8 cellular contexts compared by ENCODE assay signal in the genomic region with DNA sequence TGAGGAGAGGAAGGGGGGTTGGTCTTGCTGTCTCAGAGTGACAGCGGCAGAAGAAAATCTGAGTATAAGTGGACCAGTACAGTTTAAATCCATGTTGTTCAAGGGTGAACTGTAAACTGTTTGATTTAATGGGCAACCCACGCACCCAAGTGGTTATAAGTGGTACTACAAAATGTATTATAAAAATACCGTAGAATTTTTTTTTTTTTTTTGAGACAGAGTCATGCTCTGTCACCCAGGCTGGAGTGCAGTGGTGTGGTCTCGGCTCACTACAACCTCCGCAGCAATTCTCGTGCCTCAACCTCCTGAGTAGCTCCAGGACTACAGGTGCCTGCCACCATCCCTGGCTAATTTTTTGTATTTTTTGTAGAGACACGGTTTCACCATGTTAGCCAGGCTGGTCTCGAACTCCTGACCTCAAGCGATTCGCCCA. TPM values are rescaled to one million over a fixed set of nuclear protein-coding genes. Genes with fewer than 3 reads are reported as not detected.
DNase-seq lines count a peak whose midpoint lies in the region; ATAC-seq and TF ChIP-seq lines count a peak whose summit lies in the region.

No MANE protein-coding gene starts in this region.

- peak overlapping the region; percentile 87 for H3K4me2 ChIP-seq in HCT116 (ENCODE audit: low read length)

- peaks cover 13% of the 10 kb centered on the region for H3K79me2 ChIP-seq in HCT116 (ENCODE audit: insufficient read depth, low read length)

- H3K36me3 Mint-ChIP-seq in CD4-positive, CD25-positive, alpha-beta regulatory T cell: peaks cover 16% of the 10 kb centered on the region

- H3K9ac ChIP-seq in HCT116 (ENCODE audit: low read length): peak overlapping the region; percentile 85; the same call in 1 of the 2 replicates

- no TSS peak for BruUV-seq in HCT116 (replicated peaks; lab: Mats Ljungman, UMichigan)

- no peak overlapping the region for H2AFZ ChIP-seq in HCT116 (ENCODE audit: low read depth, low read length, poor library complexity, severe bottlenecking)

- H3K4me1 Mint-ChIP-seq in CD4-positive, CD25-positive, alpha-beta regulatory T cell: peaks cover 16 to 41% (median 34%) of the 10 kb centered on the region in 4 donors

- peak; percentile 69 for TF ChIP-seq RAD21 in HCT116 (IDR thresholded peaks at IDR 0.05; ENCODE audit: low read depth)

- POLR2A ChIA-PET in HCT116 (lab: Charles Lee): no interaction called here

- H3K27me3 Mint-ChIP-seq in CD4-positive, CD25-positive, alpha-beta regulatory T cell: no peaks in the 10 kb centered on the region

- peaks cover 0 to 2% (median 0%) of the 10 kb centered on the region in 7 donors for H3K9me3 Mint-ChIP-seq in CD4-positive, CD25-positive, alpha-beta regulatory T cell

- RAD21 ChIA-PET in HCT116 (lab: Charles Lee; ENCODE audit: low non-redundant PET in 1 of 2, low total read pairs in 2 of 2, uncharacterized antibody in 2 of 2, unreplicated experiment in 2 of 2): interaction anchor here in 1 of 2 experiments (1.1 kb wide), 1 partner anchor 698 kb away, joined by 3 read pairs; no protein-coding TSS in a partner anchor

- CTCF ChIA-PET in HCT116 (lab: Charles Lee): interaction anchor here (1.6 kb wide), 1 partner anchor 103 kb away, joined by 3 read pairs; no protein-coding TSS in a partner anchor

- H3K4me3 Mint-ChIP-seq in CD4-positive, CD25-positive, alpha-beta regulatory T cell: peak overlapping the region; percentile 29 to 92 (median 56)

- intact Hi-C loops in HCT116 (cut with micrococcal nuclease): loop anchor here (1.0 to 5.0 kb wide), 6 partner anchors 102 to 695 kb away; partner anchors contain the start of genes TMEM87B and ZC3H8

- TF ChIP-seq POLR2A in HCT116 (IDR thresholded peaks at IDR 0.05; ENCODE audit: borderline replicate concordance, extremely low read depth, insufficient read depth, insufficient read length): no peak

- peak; percentile 41 to 63 (median 56) for TF ChIP-seq CTCF in HCT116 (IDR thresholded peaks at IDR 0.05 in 2 of 3, conservative IDR thresholded peaks at IDR 0.05 in 1 of 3; ENCODE audit: borderline replicate concordance in 1 of 3, insufficient read depth in 1 of 3, low read depth in 2 of 3, low read length in 2 of 3)

- H3K9me3 ChIP-seq in CD4-positive, CD25-positive, alpha-beta regulatory T cell (ENCODE audit: control insufficient read depth in 2 of 2, low read length in 2 of 2): no peaks in the 10 kb centered on the region
- no peaks in the 10 kb centered on the region for H3K9me3 ChIP-seq in HCT116 (ENCODE audit: control insufficient read depth in 1 of 2, insufficient read depth in 1 of 2, low read depth in 1 of 2, low read length in 2 of 2)

- ATAC-seq in CD4-positive, CD25-positive, alpha-beta regulatory T cell (ENCODE audit: low read depth in 2 of 2): peak; percentile 13 to 32
- peak; percentile 3 for ATAC-seq in HCT116
- ATAC-seq in GM21619 (IDR thresholded peaks at IDR 0.05; ENCODE audit: unreplicated experiment): no peak
- ATAC-seq in GM21529 (IDR thresholded peaks at IDR 0.05; ENCODE audit: unreplicated experiment): no peak

- H3K27ac ChIP-seq in CD4-positive, CD25-positive, alpha-beta regulatory T cell (ENCODE audit: insufficient read depth, low read length, poor library complexity, severe bottlenecking): no peak overlapping the region
- no peak overlapping the region for H3K27ac ChIP-seq in HCT116 (ENCODE audit: low read depth, low read length)

- H4K20me1 ChIP-seq in HCT116 (ENCODE audit: insufficient read depth): no peaks in the 10 kb centered on the region

- H3K9me2 ChIP-seq in HCT116 (ENCODE audit: insufficient read depth): no peaks in the 10 kb centered on the region

- DNase-seq in CD4-positive, CD25-positive, alpha-beta regulatory T cell: peak; percentile 18 to 76 (median 69)
- DNase-seq in HCT116 (ENCODE audit: low read depth, low spot score) (peak; percentile 24), NCI-H526 treated with DMSO at 0.1 percent for 48 hours (lab: John Stamatoyannopoulos, UW) (peak; percentile 52), fibroblast of the conjunctiva (ENCODE audit: low read depth) (peak; percentile 53), putamen (ENCODE audit: low spot score) (peak; percentile 42)
- DNase-seq in activated CD8-positive, alpha-beta memory T cell treated with anti-CD3 and anti-CD28 coated beads, Interleukin-2, amount 50 U/mL, for 1 hour (ENCODE audit: extremely low read depth): peak; percentile 7

- peak overlapping the region; percentile 27 to 96 (median 59) for H3K27ac Mint-ChIP-seq in CD4-positive, CD25-positive, alpha-beta regulatory T cell

- H3K4me3 ChIP-seq in CD4-positive, CD25-positive, alpha-beta regulatory T cell (ENCODE audit: low read depth, low read length): no peak overlapping the region
- H3K4me3 ChIP-seq in HCT116 (replicated peaks in 1 of 2; ENCODE audit: low read depth in 1 of 2, low read length in 2 of 2): no peak overlapping the region

- no peaks in the 10 kb centered on the region for H3K27me3 ChIP-seq in CD4-positive, CD25-positive, alpha-beta regulatory T cell (ENCODE audit: control insufficient read depth, insufficient read depth, low read length)
- no peaks in the 10 kb centered on the region for H3K27me3 ChIP-seq in HCT116 (ENCODE audit: insufficient read depth, low read length)

- H3K36me3 ChIP-seq in CD4-positive, CD25-positive, alpha-beta regulatory T cell (ENCODE audit: control insufficient read depth, insufficient read depth, low read length): peaks cover 11% of the 10 kb centered on the region
- peaks cover 2 to 7% of the 10 kb centered on the region in 2 experiments; a peak in 1 of 4 replicates for H3K36me3 ChIP-seq in HCT116 (ENCODE audit: control insufficient read depth in 1 of 2, insufficient read depth in 2 of 2, low read length in 2 of 2)

- peaks cover 22% of the 10 kb centered on the region for H3K4me1 ChIP-seq in CD4-positive, CD25-positive, alpha-beta regulatory T cell (ENCODE audit: control insufficient read depth, insufficient read depth, low read length, poor library complexity, severe bottlenecking)
- H3K4me1 ChIP-seq in HCT116 (ENCODE audit: control insufficient read depth in 1 of 2, insufficient read depth in 2 of 2, low read length in 2 of 2): peaks cover 15 to 28% of the 10 kb centered on the region in 2 experiments

TF ChIP-seq in HCT116, 20 proteins besides CTCF, POLR2A, EP300 and RAD21:
- TF ChIP-seq JUND (IDR thresholded peaks at IDR 0.05) (no peak), EZH2 (IDR thresholded peaks at IDR 0.05) (no peak), POLR2AphosphoS5 (IDR thresholded peaks at IDR 0.05; ENCODE audit: low read depth, low read length) (0 out of 2 replicates have a peak, but pooled peaks have one; percentile 18), MAX (IDR thresholded peaks at IDR 0.05) (no peak), ELF1 (IDR thresholded peaks at IDR 0.05; ENCODE audit: borderline replicate concordance, low read depth) (no peak), EGR1 (IDR thresholded peaks at IDR 0.05; ENCODE audit: low read depth) (no peak), TCF7L2 (IDR thresholded peaks at IDR 0.05; ENCODE audit: borderline replicate concordance, extremely low read depth, insufficient read depth, insufficient read length) (no peak), SRF (IDR thresholded peaks at IDR 0.05; ENCODE audit: low read depth) (no peak)
- TF ChIP-seq, protein P1, sequence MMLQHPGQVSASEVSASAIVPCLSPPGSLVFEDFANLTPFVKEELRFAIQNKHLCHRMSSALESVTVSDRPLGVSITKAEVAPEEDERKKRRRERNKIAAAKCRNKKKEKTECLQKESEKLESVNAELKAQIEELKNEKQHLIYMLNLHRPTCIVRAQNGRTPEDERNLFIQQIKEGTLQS (IDR thresholded peaks at IDR 0.05): no peak
TF ChIP-seq in HCT116: peak in this region for 1.

RNA-seq across cellular contexts. Expression of gene CHCHD5, which starts 2.1 kb away (rescaled TPM):
- total RNA-seq in CD4-positive, CD25-positive, alpha-beta regulatory T cell: 18.2 TPM
- polyA plus RNA-seq in CD4-positive, CD25-positive, alpha-beta regulatory T cell: 10 to 100 TPM; 48.0 to 76.7 (median 70.0) TPM
- 49.8 TPM for total RNA-seq in HCT116 (2021; ENCODE audit: unreplicated experiment)
- 83.8 and 98.8 TPM in 2 replicates for polyA plus RNA-seq in HCT116 (2012)

RNA-seq across cellular contexts. Expression of gene POLR1B, which starts 40.1 kb away (rescaled TPM):
- total RNA-seq in CD4-positive, CD25-positive, alpha-beta regulatory T cell: 24.5 TPM
- polyA plus RNA-seq in CD4-positive, CD25-positive, alpha-beta regulatory T cell: 10 to 100 TPM; 14.3 to 34.4 (median 20.2) TPM
- total RNA-seq in HCT116 (2021; ENCODE audit: unreplicated experiment): 57.7 TPM
- 22.1 and 25.0 TPM in 2 replicates for polyA plus RNA-seq in HCT116 (2012)

Comparison
In these comparisons a context has a peak if more than half of its experiments do, and no peak if none do; other contexts are left out.
1. ATAC-seq: peak in CD4-positive, CD25-positive, alpha-beta regulatory T cell (2 of 2) and HCT116 (single experiment); none in GM21619 (single experiment) and GM21529 (single experiment).
2. DNase-seq: peak in every context shown above with its lines; median percentile 69 in CD4-positive, CD25-positive, alpha-beta regulatory T cell; 53 in fibroblast of the conjunctiva; 52 in NCI-H526 treated with DMSO at 0.1 percent for 48 hours; 42 in putamen; 24 in HCT116; 7 in activated CD8-positive, alpha-beta memory T cell treated with anti-CD3 and anti-CD28 coated beads, Interleukin-2, amount 50 U/mL, for 1 hour.